Comparison of ENCODE assay signal across 10 cellular contexts in genomic region chr9:120921751-120922181, GRCh38. TPM values are rescaled to one million over a fixed set of nuclear protein-coding genes. Genes with fewer than 3 reads are reported as not detected.
DNase-seq lines count a peak whose midpoint lies in the region; ATAC-seq and TF ChIP-seq lines count a peak whose summit lies in the region.
"Had no signal": no experiment of that assay in that cellular context is flagged by ENCODE, and none has a peak within 500 bp of the region (broad histone marks: within the 10 kb centered on the region; RNA-seq: fewer than 3 reads in every experiment).

No MANE protein-coding gene starts in this region.

- no peaks in the 10 kb centered on the region for H3K27me3 Mint-ChIP-seq in activated CD4-positive, alpha-beta T cell treated with anti-CD3 and anti-CD28 coated beads, Interleukin-2, amount 10 ng/mL, durations not matched to agents 7 days and 5 days
- no peaks in the 10 kb centered on the region for H3K27me3 Mint-ChIP-seq in activated CD8-positive, alpha-beta memory T cell treated with anti-CD3 and anti-CD28 coated beads, Interleukin-2, amount 10 ng/mL, durations not matched to agents 7 days and 5 days

- H3K9me3 Mint-ChIP-seq in activated CD4-positive, alpha-beta T cell treated with anti-CD3 and anti-CD28 coated beads, Interleukin-2, amount 10 ng/mL, durations not matched to agents 7 days and 5 days, result peaks cover 7% of the 10 kb centered on the region
- H3K9me3 Mint-ChIP-seq in activated CD8-positive, alpha-beta memory T cell treated with anti-CD3 and anti-CD28 coated beads, Interleukin-2, amount 10 ng/mL, durations not matched to agents 7 days and 5 days (ENCODE audit: low read depth), result no peaks in the 10 kb centered on the region

- DNase-seq in activated CD4-positive, alpha-beta T cell treated with anti-CD3 and anti-CD28 coated beads, Interleukin-2, amount 10 ng/mL, durations not matched to agents 7 days and 5 days, result no peak
- no peak for DNase-seq in activated CD4-positive, alpha-beta T cell treated with anti-CD3 and anti-CD28 coated beads, Interleukin-2, amount 50 U/mL, for 1 hour
- no peak for DNase-seq in activated CD8-positive, alpha-beta memory T cell treated with anti-CD3 and anti-CD28 coated beads, Interleukin-2, amount 10 ng/mL, durations not matched to agents 7 days and 5 days
- DNase-seq in heart right ventricle (no peak), hypothalamus (lab: John Stamatoyannopoulos, UW) (no peak), NCI-H1105 (lab: John Stamatoyannopoulos, UW) (no peak)
- DNase-seq: NCI-H1417 had no signal

- CTCF ChIA-PET in activated CD4-positive, alpha-beta T cell treated with anti-CD3 and anti-CD28 coated beads, Interleukin-2, amount 10 ng/mL, durations not matched to agents 7 days and 5 days (lab: Charles Lee), result interaction anchor here (0.6 to 2.6 kb wide), 7 partner anchors 8 to 202 kb away, joined by 3 to 11 read pairs (median 4); no protein-coding TSS in a partner anchor
- CTCF ChIA-PET in activated CD8-positive, alpha-beta memory T cell treated with anti-CD3 and anti-CD28 coated beads, Interleukin-2, amount 10 ng/mL, durations not matched to agents 7 days and 5 days (lab: Charles Lee), result interaction anchor here (0.7 to 3.6 kb wide), 11 partner anchors 10 to 166 kb away, joined by 3 to 14 read pairs (median 4); partner anchors contain the start of gene PHF19

- peak overlapping the region; percentile 85 for H3K27ac Mint-ChIP-seq in activated CD4-positive, alpha-beta T cell treated with anti-CD3 and anti-CD28 coated beads, Interleukin-2, amount 10 ng/mL, durations not matched to agents 7 days and 5 days
- peak overlapping the region; percentile 100 for H3K27ac Mint-ChIP-seq in activated CD8-positive, alpha-beta memory T cell treated with anti-CD3 and anti-CD28 coated beads, Interleukin-2, amount 10 ng/mL, durations not matched to agents 7 days and 5 days

- H3K9me3 ChIP-seq in heart right ventricle, result peaks cover 0 to 6% (median 0%) of the 10 kb centered on the region in 11 donors
- peaks cover 0 to 5% of the 10 kb centered on the region in 2 donors for H3K9me3 ChIP-seq in stomach smooth muscle (ENCODE audit: control insufficient read depth in 2 of 2, low read length in 2 of 2)
- H3K9me3 ChIP-seq: SJSA1 had no signal

- peaks cover 87% of the 10 kb centered on the region for H3K4me1 Mint-ChIP-seq in activated CD4-positive, alpha-beta T cell treated with anti-CD3 and anti-CD28 coated beads, Interleukin-2, amount 10 ng/mL, durations not matched to agents 7 days and 5 days
- H3K4me1 Mint-ChIP-seq in activated CD8-positive, alpha-beta memory T cell treated with anti-CD3 and anti-CD28 coated beads, Interleukin-2, amount 10 ng/mL, durations not matched to agents 7 days and 5 days, result peaks cover 81% of the 10 kb centered on the region

- peaks cover 9 to 65% (median 29%) of the 10 kb centered on the region in 9 donors for H3K4me1 ChIP-seq in heart right ventricle
- peaks cover 52% of the 10 kb centered on the region for H3K4me1 ChIP-seq in stomach smooth muscle (ENCODE audit: control insufficient read depth, insufficient read depth, low read length)

- H3K36me3 Mint-ChIP-seq in activated CD4-positive, alpha-beta T cell treated with anti-CD3 and anti-CD28 coated beads, Interleukin-2, amount 10 ng/mL, durations not matched to agents 7 days and 5 days (ENCODE audit: low read depth), result peaks cover 88% of the 10 kb centered on the region
- H3K36me3 Mint-ChIP-seq in activated CD8-positive, alpha-beta memory T cell treated with anti-CD3 and anti-CD28 coated beads, Interleukin-2, amount 10 ng/mL, durations not matched to agents 7 days and 5 days, result peaks cover 83% of the 10 kb centered on the region

- WGBS in heart right ventricle, 2 donors, result 59 to 60% methylated on average over 6 of the region's 6 CpGs

- peak overlapping the region in 1 of 2 donors; percentile 47 for H3K9ac ChIP-seq in stomach smooth muscle (ENCODE audit: low read length in 2 of 2)

- H3K27ac ChIP-seq in heart right ventricle (peak overlapping the region in 8 of 10 donors; percentile 6 to 83 (median 66)), stomach smooth muscle (ENCODE audit: low read length) (peak overlapping the region; percentile 66)
- H3K27ac ChIP-seq: SJSA1 had no signal

- H3K27me3 ChIP-seq in heart right ventricle (no peaks in the 10 kb centered on the region), stomach smooth muscle (ENCODE audit: control insufficient read depth in 1 of 2, insufficient read depth in 2 of 2, low read length in 2 of 2) (no peaks in the 10 kb centered on the region)
- H3K27me3 ChIP-seq: SJSA1 had no signal

- TF ChIP-seq CTCF in heart right ventricle (IDR thresholded peaks at IDR 0.05), result no peak

- peak overlapping the region; percentile 92 for H3K4me3 Mint-ChIP-seq in activated CD4-positive, alpha-beta T cell treated with anti-CD3 and anti-CD28 coated beads, Interleukin-2, amount 10 ng/mL, durations not matched to agents 7 days and 5 days
- H3K4me3 Mint-ChIP-seq in activated CD8-positive, alpha-beta memory T cell treated with anti-CD3 and anti-CD28 coated beads, Interleukin-2, amount 10 ng/mL, durations not matched to agents 7 days and 5 days, result peak overlapping the region; percentile 92

- H3K4me3 ChIP-seq in heart right ventricle (peak overlapping the region in 1 of 10 donors; percentile 51), stomach smooth muscle (ENCODE audit: low read length in 2 of 2) (peak overlapping the region in 1 of 2 donors; percentile 8)
- H3K4me3 ChIP-seq: SJSA1 had no signal

- ATAC-seq in activated CD8-positive, alpha-beta memory T cell treated with anti-CD3 and anti-CD28 coated beads, Interleukin-2, amount 10 ng/mL, durations not matched to agents 7 days and 5 days, result no peak
- ATAC-seq in heart right ventricle (peak in 1 of 8 donors; percentile 14), GM21737 (IDR thresholded peaks at IDR 0.05; ENCODE audit: unreplicated experiment) (no peak)

- intact Hi-C loops in heart right ventricle (cut with DNase I), result no loop called here

- peaks cover 0 to 32% (median 0%) of the 10 kb centered on the region in 9 donors for H3K36me3 ChIP-seq in heart right ventricle
- peaks cover 0 to 5% of the 10 kb centered on the region in 2 donors for H3K36me3 ChIP-seq in stomach smooth muscle (ENCODE audit: control insufficient read depth in 2 of 2, insufficient read depth in 2 of 2, low read length in 2 of 2)
- H3K36me3 ChIP-seq: SJSA1 had no signal

- POLR2A ChIA-PET in activated CD4-positive, alpha-beta T cell treated with anti-CD3 and anti-CD28 coated beads, Interleukin-2, amount 10 ng/mL, durations not matched to agents 7 days and 5 days (lab: Charles Lee), result interaction anchor here (0.5 kb wide), 1 partner anchor 22 kb away, joined by 6 read pairs; no protein-coding TSS in a partner anchor

RNA-seq across cellular contexts. Expression of gene TRAF1, which starts 4.8 kb away (rescaled TPM):
- 10 to 100 TPM; 61.9 to 64.3 TPM for total RNA-seq in activated CD4-positive, alpha-beta T cell treated with anti-CD3 and anti-CD28 coated beads, Interleukin-2, amount 10 ng/mL, durations not matched to agents 7 days and 5 days
- 100 to 1,000 TPM in 1 of 2 experiments, 10 to 100 TPM in 1; 59.6 to 114 TPM for total RNA-seq in activated CD8-positive, alpha-beta memory T cell treated with anti-CD3 and anti-CD28 coated beads, Interleukin-2, amount 10 ng/mL, durations not matched to agents 7 days and 5 days
- total RNA-seq in heart right ventricle, result 1 to 10 TPM; 1.1 to 6.7 (median 1.9) TPM
- 1 to 10 TPM; 2.2 to 5.7 TPM for polyA plus RNA-seq in heart right ventricle

RNA-seq across cellular contexts. Expression of gene PHF19, which starts 44.8 kb away (rescaled TPM):
- total RNA-seq in activated CD4-positive, alpha-beta T cell treated with anti-CD3 and anti-CD28 coated beads, Interleukin-2, amount 10 ng/mL, durations not matched to agents 7 days and 5 days, result 100 to 1,000 TPM; 331 to 351 TPM
- total RNA-seq in activated CD8-positive, alpha-beta memory T cell treated with anti-CD3 and anti-CD28 coated beads, Interleukin-2, amount 10 ng/mL, durations not matched to agents 7 days and 5 days, result 100 to 1,000 TPM; 246 to 254 TPM
- 10 to 100 TPM in 8 of 10 donors, 1 to 10 TPM in 2; 9.2 to 24.0 (median 13.4) TPM for total RNA-seq in heart right ventricle
- polyA plus RNA-seq in heart right ventricle, result 10 to 100 TPM; 10.2 to 12.5 TPM

Comparison
In these comparisons a context has a peak if more than half of its experiments do, and no peak if none do; other contexts are left out.
1. RNA of gene TRAF1, which starts 4.8 kb away (total RNA-seq): 59.6 to 114 TPM in activated CD8-positive, alpha-beta memory T cell treated with anti-CD3 and anti-CD28 coated beads, Interleukin-2, amount 10 ng/mL, durations not matched to agents 7 days and 5 days and 61.9 to 64.3 TPM in activated CD4-positive, alpha-beta T cell treated with anti-CD3 and anti-CD28 coated beads, Interleukin-2, amount 10 ng/mL, durations not matched to agents 7 days and 5 days; 1.1 to 6.7 TPM in heart right ventricle; every median in the first group is over 4 times any median in the second.
2. RNA of gene PHF19, which starts 44.8 kb away (total RNA-seq): 331 to 351 TPM in activated CD4-positive, alpha-beta T cell treated with anti-CD3 and anti-CD28 coated beads, Interleukin-2, amount 10 ng/mL, durations not matched to agents 7 days and 5 days and 246 to 254 TPM in activated CD8-positive, alpha-beta memory T cell treated with anti-CD3 and anti-CD28 coated beads, Interleukin-2, amount 10 ng/mL, durations not matched to agents 7 days and 5 days; 9.2 to 24.0 TPM in heart right ventricle; every median in the first group is over 4 times any median in the second.